Comparison of ENCODE assay signal across 7 cellular contexts in the genomic region with DNA sequence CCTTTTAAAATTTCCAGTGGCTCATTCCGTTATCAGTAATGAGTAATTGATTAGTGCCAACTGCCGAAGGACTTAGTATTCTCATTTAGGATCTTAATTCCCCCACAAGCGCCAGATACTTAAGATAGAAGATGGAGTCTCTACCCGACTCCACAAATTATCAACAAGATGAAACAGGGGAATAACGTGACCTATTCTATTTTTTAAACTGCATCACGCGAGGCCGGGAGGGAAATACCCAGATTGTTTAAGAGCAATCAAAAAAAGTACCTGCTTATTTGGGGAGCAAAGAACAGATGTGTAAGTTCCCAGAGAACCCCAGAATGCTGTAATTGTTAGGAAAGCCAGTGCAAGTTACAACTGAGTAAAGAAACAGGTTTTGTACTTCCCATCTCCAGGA. TPM values are rescaled to one million over a fixed set of nuclear protein-coding genes. Genes with fewer than 3 reads are reported as not detected.
DNase-seq lines count a peak whose midpoint lies in the region; ATAC-seq and TF ChIP-seq lines count a peak whose summit lies in the region.

No MANE protein-coding gene starts in this region.

- H3K36me3 ChIP-seq in SJCRH30, result no peaks in the 10 kb centered on the region

- peaks cover 4% of the 10 kb centered on the region for H3K4me1 ChIP-seq in SJCRH30

- H3K27me3 ChIP-seq in SJCRH30, result no peaks in the 10 kb centered on the region

- peaks cover 27% of the 10 kb centered on the region for H3K36me3 Mint-ChIP-seq in stimulated activated effector memory CD8-positive, alpha-beta T cell treated with anti-CD3 and anti-CD28 coated beads, Interleukin-12 subunit alpha, Interleukin-12 subunit beta, amount 100 ng/mL, for 72 hours

- H3K4me1 Mint-ChIP-seq in stimulated activated effector memory CD8-positive, alpha-beta T cell treated with anti-CD3 and anti-CD28 coated beads, Interleukin-12 subunit alpha, Interleukin-12 subunit beta, amount 100 ng/mL, for 72 hours, result peaks cover 19% of the 10 kb centered on the region

- H3K4me3 Mint-ChIP-seq in stimulated activated effector memory CD8-positive, alpha-beta T cell treated with anti-CD3 and anti-CD28 coated beads, Interleukin-12 subunit alpha, Interleukin-12 subunit beta, amount 100 ng/mL, for 72 hours, result peak overlapping the region; percentile 97

- peak overlapping the region; percentile 80 for H3K27ac ChIP-seq in SJCRH30

- H3K27ac Mint-ChIP-seq in stimulated activated effector memory CD8-positive, alpha-beta T cell treated with anti-CD3 and anti-CD28 coated beads, Interleukin-12 subunit alpha, Interleukin-12 subunit beta, amount 100 ng/mL, for 72 hours, result peak overlapping the region; percentile 98

- no peak for TF ChIP-seq CTCF in fibroblast of mammary gland (conservative IDR thresholded peaks at IDR 0.05; ENCODE audit: control insufficient read depth, insufficient read depth, low read depth, low read length)

- no peaks in the 10 kb centered on the region for H3K9me3 Mint-ChIP-seq in stimulated activated effector memory CD8-positive, alpha-beta T cell treated with anti-CD3 and anti-CD28 coated beads, Interleukin-12 subunit alpha, Interleukin-12 subunit beta, amount 100 ng/mL, for 72 hours

- H3K4me3 ChIP-seq in SJCRH30 (peak overlapping the region; percentile 86), fibroblast of mammary gland (ENCODE audit: control insufficient read depth, low read depth, low read length) (peak overlapping the region; percentile 86)

- DNase-seq in SJCRH30 (no peak), fibroblast of mammary gland (ENCODE audit: low read depth) (no peak), NCI-H2107 (lab: John Stamatoyannopoulos, UW) (no peak), left colon (no peak), DMS 273 treated with DMSO at 0.1 percent for 48 hours (lab: John Stamatoyannopoulos, UW) (no peak)
- no peak for DNase-seq in stimulated activated effector memory CD8-positive, alpha-beta T cell treated with anti-CD3 and anti-CD28 coated beads, Interleukin-12 subunit alpha, Interleukin-12 subunit beta, amount 100 ng/mL, for 72 hours (ENCODE audit: low spot score in 2 of 2)

- ATAC-seq in GM18873 (IDR thresholded peaks at IDR 0.05; ENCODE audit: low FRiP score, unreplicated experiment) (peak; percentile 0), left colon (no peak)
- ATAC-seq in stimulated activated effector memory CD8-positive, alpha-beta T cell treated with anti-CD3 and anti-CD28 coated beads, Interleukin-12 subunit alpha, Interleukin-12 subunit beta, amount 100 ng/mL, for 72 hours, result no peak

- no peaks in the 10 kb centered on the region; the same call in 1 of the 2 replicates for H3K9me3 ChIP-seq in SJCRH30 (replicated peaks)

- intact Hi-C loops in left colon (cut with DNase I, micrococcal nuclease), result loop anchor here (2.0 to 10.0 kb wide), 3 partner anchors 149 to 209 kb away; no protein-coding TSS in a partner anchor

RNA-seq across cellular contexts. Expression of a gene that starts 1.1 kb away (rescaled TPM):
- 15.2 and 15.9 TPM in 2 replicates for total RNA-seq in SJCRH30 (2014; rRNA removed; shearing (Covaris generic))
- total RNA-seq in left colon, result 10 to 100 TPM; 17.5 to 18.9 TPM

RNA-seq across cellular contexts. Expression of a gene that starts 29.0 kb away (rescaled TPM):
- 3.6 and 3.9 TPM in 2 replicates for total RNA-seq in SJCRH30 (2014; rRNA removed; shearing (Covaris generic))
- total RNA-seq in left colon, result 10 to 100 TPM in 1 of 2 donors, 1 to 10 TPM in 1; 9.0 to 11.0 TPM
